In genomic region chr1:79711001-79711431, GRCh38 we compare ENCODE assay signal across 8 cellular contexts.
A peak's percentile ranks its signal among the peaks of the same experiment; 100 is the strongest.
DNase-seq lines count a peak whose midpoint lies in the region; ATAC-seq and TF ChIP-seq lines count a peak whose summit lies in the region.

No MANE protein-coding gene starts in this region.

- H3K9me3 ChIP-seq in vagina: no peaks in the 10 kb centered on the region

- no peak for TF ChIP-seq POLR2A in vagina (IDR thresholded peaks at IDR 0.05)

- no peaks in the 10 kb centered on the region for H3K4me1 ChIP-seq in vagina

- in situ Hi-C loops in GM13976 (cut with MboI; ENCODE audit: low sequenced_read_pairs, unreplicated experiment): no loop called here

- no peak overlapping the region for H3K4me3 ChIP-seq in vagina

- no peak for TF ChIP-seq CTCF in GM13976 (IDR thresholded peaks at IDR 0.05; ENCODE audit: borderline replicate concordance, control extremely low read depth, extremely low read depth, insufficient read depth, missing control alignments)
- no peak for TF ChIP-seq CTCF in vagina (IDR thresholded peaks at IDR 0.05)

- H3K27me3 ChIP-seq in vagina: no peaks in the 10 kb centered on the region

- no peak overlapping the region for H3K27ac ChIP-seq in vagina

- intact Hi-C loops in left ventricle myocardium superior (cut with micrococcal nuclease) (no loop called here), vagina (cut with DNase I) (no loop called here)

- ATAC-seq in GM21528 (IDR thresholded peaks at IDR 0.05; ENCODE audit: low FRiP score, unreplicated experiment) (peak; percentile 83), HG03354 (IDR thresholded peaks at IDR 0.05; ENCODE audit: poor library complexity, severe bottlenecking, unreplicated experiment) (peak; percentile 91), left ventricle myocardium superior (no peak)

- DNase-seq in GM13976 (ENCODE audit: low spot score): peak; percentile 11
- peak; percentile 43 for DNase-seq in fibroblast of gingiva (ENCODE audit: low read depth)
- no peak for DNase-seq in effector CD4-positive, alpha-beta T cell
- DNase-seq in left ventricle myocardium superior: no peak
- no peak for DNase-seq in UCSD-AML1 (lab: John Stamatoyannopoulos, UW; ENCODE audit: unreplicated experiment)
- no peak for DNase-seq in vagina (ENCODE audit: extremely low spot score in 2 of 2)

- no peaks in the 10 kb centered on the region for H3K36me3 ChIP-seq in vagina

Comparison
In these comparisons a context has a peak if more than half of its experiments do, and no peak if none do; other contexts are left out.
1. DNase-seq: peak in GM13976 (single experiment) and fibroblast of gingiva (single experiment); none in effector CD4-positive, alpha-beta T cell (single experiment), left ventricle myocardium superior (single experiment), UCSD-AML1 (single experiment) and vagina (0 of 2).